In genomic region chr18:2880473-2880872, GRCh38 we compare ENCODE assay signal across 31 cellular contexts. TPM values are rescaled to one million over a fixed set of nuclear protein-coding genes. Genes with fewer than 3 reads are reported as not detected.
DNase-seq lines count a peak whose midpoint lies in the region; ATAC-seq, FAIRE-seq and TF ChIP-seq lines count a peak whose summit lies in the region.
"Had no signal": no experiment of that assay in that cellular context is flagged by ENCODE, and none has a peak within 500 bp of the region (broad histone marks: within the 10 kb centered on the region; RNA-seq: fewer than 3 reads in every experiment).

No MANE protein-coding gene starts in this region.

- H3K4me1 Mint-ChIP-seq in GM23338 (peaks cover 10% of the 10 kb centered on the region), nephron (peaks cover 51% of the 10 kb centered on the region), immature natural killer cell (peaks cover 41 to 43% of the 10 kb centered on the region in 2 donors), Calu3 (ENCODE audit: low read depth, unreplicated experiment) (peaks cover 3% of the 10 kb centered on the region)

- H3K4me3 ChIP-seq in A673 (ENCODE audit: low read depth, low read length, poor library complexity, severe bottlenecking) (no peak overlapping the region), GM23338 (no peak overlapping the region), esophagus muscularis mucosa (no peak overlapping the region), psoas muscle (no peak overlapping the region)
- H3K4me3 ChIP-seq: SK-N-MC, smooth muscle cell, stomach had no signal

- H3K27ac ChIP-seq in A673 (ENCODE audit: low read depth, low read length, poor library complexity, severe bottlenecking) (peak overlapping the region; percentile 73), GM23338 (ENCODE audit: low read depth) (no peak overlapping the region), esophagus muscularis mucosa (replicated peaks in 1 of 4) (no peak overlapping the region), psoas muscle (no peak overlapping the region)
- H3K27ac ChIP-seq: RWPE1, SK-N-MC had no signal

- H3K9me3 ChIP-seq in A673 (ENCODE audit: low read depth, low read length, poor library complexity, severe bottlenecking) (no peaks in the 10 kb centered on the region), esophagus muscularis mucosa (no peaks in the 10 kb centered on the region), psoas muscle (no peaks in the 10 kb centered on the region)
- H3K9me3 ChIP-seq: stomach had no signal

- H3K4me1 ChIP-seq in A673 (ENCODE audit: insufficient read depth, low read length, poor library complexity, severe bottlenecking) (peaks cover 27% of the 10 kb centered on the region), GM23338 (ENCODE audit: insufficient read depth) (no peaks in the 10 kb centered on the region; the same call in 1 of the 2 replicates), esophagus muscularis mucosa (peaks cover 7 to 30% (median 21%) of the 10 kb centered on the region in 4 donors), psoas muscle (no peaks in the 10 kb centered on the region)

- intact Hi-C loops in A673 (cut with micrococcal nuclease; ENCODE audit: unreplicated experiment) (no loop called here), esophagus muscularis mucosa (cut with DNase I) (no loop called here), psoas muscle (cut with DNase I) (no loop called here), Calu3 (cut with micrococcal nuclease; ENCODE audit: unreplicated experiment) (no loop called here)

- FAIRE-seq in GM12892 (lab: Jason Lieb, UNC): no peak
- FAIRE-seq: endometrium, HTR-8/SVneo had no signal

- H3K9me3 Mint-ChIP-seq in GM23338 (no peaks in the 10 kb centered on the region), nephron (no peaks in the 10 kb centered on the region), immature natural killer cell (no peaks in the 10 kb centered on the region), Calu3 (ENCODE audit: low read depth, unreplicated experiment) (no peaks in the 10 kb centered on the region)
- H3K9me3 Mint-ChIP-seq: activated T-helper 2 cell treated with anti-CD3 and anti-CD28 coated beads, Interferon-gamma antibody, Interleukin-2, Interleukin-4, amounts not matched to agents 10 μg/mL and 5 μg/mL and 100 μg/mL, durations not matched to agents 14 hours and 24 hours and 36 hours; natural killer cell had no signal

- H3K27ac Mint-ChIP-seq in GM23338 (no peak overlapping the region), nephron (peak overlapping the region in 2 of 3 experiments; percentile 95 to 98), immature natural killer cell (no peak overlapping the region), Calu3 (ENCODE audit: unreplicated experiment) (no peak overlapping the region)
- H3K27ac Mint-ChIP-seq: activated naive CD8-positive, alpha-beta T cell; type B pancreatic cell had no signal

- peak overlapping the region; percentile 69 for H2AFZ ChIP-seq in GM23338

- CTCF ChIA-PET in A673 (lab: Charles Lee) (no interaction called here), Calu3 (lab: Charles Lee) (no interaction called here)

- no peaks in the 10 kb centered on the region for H3K36me3 Mint-ChIP-seq in GM23338 (ENCODE audit: low read depth)
- H3K36me3 Mint-ChIP-seq in nephron (ENCODE audit: low read depth): no peaks in the 10 kb centered on the region
- peaks cover 0 to 4% (median 0%) of the 10 kb centered on the region in 3 donors for H3K36me3 Mint-ChIP-seq in immature natural killer cell
- no peaks in the 10 kb centered on the region for H3K36me3 Mint-ChIP-seq in Calu3 (ENCODE audit: insufficient read depth, unreplicated experiment)
- H3K36me3 Mint-ChIP-seq: activated naive CD8-positive, alpha-beta T cell; natural killer cell; type B pancreatic cell had no signal

- H3K27me3 ChIP-seq in A673 (replicated peaks; ENCODE audit: insufficient read depth, low read depth, low read length, poor library complexity) (no peaks in the 10 kb centered on the region), GM23338 (ENCODE audit: insufficient read depth) (no peaks in the 10 kb centered on the region), esophagus muscularis mucosa (no peaks in the 10 kb centered on the region), psoas muscle (ENCODE audit: insufficient read depth in 3 of 3, low read length in 2 of 3) (no peaks in the 10 kb centered on the region)

- no peaks in the 10 kb centered on the region for H3F3A ChIP-seq in GM23338 (replicated peaks; ENCODE audit: low read depth)

- DNase-seq in A673 (ENCODE audit: low spot score) (no peak), GM23338 (ENCODE audit: low spot score) (peak; percentile 32), esophagus muscularis mucosa (ENCODE audit: extremely low spot score) (peak; percentile 53), psoas muscle (no peak), immature natural killer cell (no peak), GM12892 (ENCODE audit: insufficient read length) (no peak), Calu3 (no peak)
- DNase-seq: activated CD4-positive, alpha-beta T cell treated with anti-CD3 and anti-CD28 coated beads, Interleukin-2, amount 50 U/mL, for 48 hours; activated CD8-positive, alpha-beta memory T cell treated with anti-CD3 and anti-CD28 coated beads, Interleukin-2, amount 50 U/mL, for 4 hours; anterior cingulate cortex; central memory CD4-positive, alpha-beta T cell; dermis blood vessel endothelial cell; DND-41; Karpas-422; natural killer cell; NCI-H1436; NCI-H2081 treated with DMSO at 0.1 percent for 48 hours; NCI-H748 treated with DMSO at 0.1 percent for 48 hours; retina; stimulated activated CD4-positive, alpha-beta T cell treated with anti-CD3 and anti-CD28 coated beads, Interleukin-2, amount 100 ng/mL, for 24 hours; stomach had no signal

- 100% methylated on average over 1 of the region's 17 CpGs for WGBS in esophagus muscularis mucosa
- 57 to 63% (median 61%) methylated on average over 16 to 17 of the region's 17 CpGs for WGBS in psoas muscle, 3 donors

- POLR2A ChIA-PET in A673 (lab: Charles Lee; ENCODE audit: low non-redundant PET): no interaction called here

- H3K4me3 Mint-ChIP-seq in GM23338 (no peak overlapping the region), nephron (no peak overlapping the region), immature natural killer cell (no peak overlapping the region), Calu3 (ENCODE audit: low read depth, unreplicated experiment) (no peak overlapping the region)
- H3K4me3 Mint-ChIP-seq: activated naive CD8-positive, alpha-beta T cell; natural killer cell; type B pancreatic cell had no signal

- no peaks in the 10 kb centered on the region for H3K9me2 ChIP-seq in GM23338 (ENCODE audit: insufficient read depth)

- TF ChIP-seq CTCF in A673 (conservative IDR thresholded peaks at IDR 0.05; ENCODE audit: low read depth, low read length) (no peak), GM23338 (conservative IDR thresholded peaks at IDR 0.05; ENCODE audit: low read depth in 2 of 2) (no peak), esophagus muscularis mucosa (IDR thresholded peaks at IDR 0.05) (no peak), nephron (IDR thresholded peaks at IDR 0.05; ENCODE audit: unreplicated experiment in 3 of 3) (no peak), psoas muscle (IDR thresholded peaks at IDR 0.05) (no peak), Calu3 (IDR thresholded peaks at IDR 0.05; ENCODE audit: unreplicated experiment) (no peak)

- no peaks in the 10 kb centered on the region for H3K79me2 ChIP-seq in GM23338 (replicated peaks; ENCODE audit: insufficient read depth)

- H3K27me3 Mint-ChIP-seq in GM23338 (ENCODE audit: insufficient read depth, low read depth, poor library complexity) (peaks cover 4% of the 10 kb centered on the region), nephron (ENCODE audit: low read depth) (peaks cover 5% of the 10 kb centered on the region), immature natural killer cell (ENCODE audit: low read depth in 3 of 3) (peaks cover 0 to 4% (median 2%) of the 10 kb centered on the region in 3 donors), Calu3 (ENCODE audit: unreplicated experiment) (peaks cover 59% of the 10 kb centered on the region)
- H3K27me3 Mint-ChIP-seq: activated naive CD8-positive, alpha-beta T cell had no signal

- BruUV-seq in A673 (replicated peaks; lab: Mats Ljungman, UMichigan) (no TSS peak), Calu3 (replicated peaks; lab: Mats Ljungman, UMichigan) (no TSS peak)

- TF ChIP-seq EP300 in esophagus muscularis mucosa (IDR thresholded peaks at IDR 0.05): no peak

- no peak overlapping the region for H3K4me2 ChIP-seq in GM23338
- H3K4me2 ChIP-seq: smooth muscle cell had no signal

- no peak for TF ChIP-seq POLR2A in esophagus muscularis mucosa (IDR thresholded peaks at IDR 0.05; ENCODE audit: low read depth)
- TF ChIP-seq POLR2A in GM12892 (IDR thresholded peaks at IDR 0.05; ENCODE audit: low read depth, low read length): no peak

- ATAC-seq in GM23338: peak; percentile 78
- no peak for ATAC-seq in psoas muscle
- ATAC-seq: HCT116, natural killer cell had no signal

- no peaks in the 10 kb centered on the region for H3K36me3 ChIP-seq in A673 (ENCODE audit: insufficient read depth, low read length, poor library complexity, severe bottlenecking)
- H3K36me3 ChIP-seq in GM23338 (ENCODE audit: insufficient read depth): no peaks in the 10 kb centered on the region
- no peaks in the 10 kb centered on the region for H3K36me3 ChIP-seq in esophagus muscularis mucosa
- H3K36me3 ChIP-seq in psoas muscle (ENCODE audit: insufficient read depth in 1 of 2, low read depth in 1 of 2): no peaks in the 10 kb centered on the region
- H3K36me3 ChIP-seq: stomach had no signal

- no peaks in the 10 kb centered on the region for H4K20me1 ChIP-seq in GM23338 (replicated peaks; ENCODE audit: insufficient read depth)

TF ChIP-seq in GM23338, 12 proteins besides CTCF, POLR2A, EP300 and RAD21 (continues in another document):
- TF ChIP-seq POLR2AphosphoS5 (IDR thresholded peaks at IDR 0.05; ENCODE audit: low read depth) (no peak), JUNB (IDR thresholded peaks at IDR 0.05; ENCODE audit: unreplicated experiment) (no peak), ETS1 (IDR thresholded peaks at IDR 0.05) (no peak), CREB1 (CRISPR knock-in tag; IDR thresholded peaks at IDR 0.05; ENCODE audit: low read depth) (no peak)

RNA-seq across cellular contexts. Expression of gene EMILIN2, which starts 33.7 kb away (rescaled TPM):
- total RNA-seq in A673 (2021) (22.9 and 23.4 TPM in 2 replicates), esophagus muscularis mucosa (10 to 100 TPM; 10.8 to 24.2 (median 16.7) TPM), psoas muscle (1 to 10 TPM; 1.8 to 2.9 (median 2.5) TPM), Calu3 (2022) (8.0 and 10.3 TPM in 2 replicates)
- total RNA-seq in GM23338 (2014; rRNA removed; shearing (Covaris generic)): 7.1 and 11.6 TPM in 2 replicates
- polyA plus RNA-seq in GM23338 (2016; fragmentation: Nextera tagmentation; extraction: Ambion mirVana) (3.0 and 3.7 TPM in 2 replicates), psoas muscle (1 to 10 TPM in 2 of 3 donors, under 1 TPM in 1; 0.65 to 2.5 (median 1.0) TPM), immature natural killer cell (1 to 10 TPM; 3.4 to 9.3 (median 4.4) TPM)
- 3.8 TPM for polyA plus RNA-seq in GM12892 (2012; ENCODE audit: missing spikeins)

Comparison
In these comparisons a context has a peak if more than half of its experiments do, and no peak if none do; other contexts are left out.
1. DNase-seq: peak in GM23338 (single experiment) and esophagus muscularis mucosa (single experiment); none in A673 (single experiment), psoas muscle (0 of 2), immature natural killer cell (0 of 3), GM12892 (single experiment) and Calu3 (single experiment).
2. H3K27ac Mint-ChIP-seq: peak in nephron (2 of 3); none in GM23338 (single experiment), immature natural killer cell (0 of 6) and Calu3 (single experiment).